ENCODE assay signal across 1 cellular context in the genomic region with DNA sequence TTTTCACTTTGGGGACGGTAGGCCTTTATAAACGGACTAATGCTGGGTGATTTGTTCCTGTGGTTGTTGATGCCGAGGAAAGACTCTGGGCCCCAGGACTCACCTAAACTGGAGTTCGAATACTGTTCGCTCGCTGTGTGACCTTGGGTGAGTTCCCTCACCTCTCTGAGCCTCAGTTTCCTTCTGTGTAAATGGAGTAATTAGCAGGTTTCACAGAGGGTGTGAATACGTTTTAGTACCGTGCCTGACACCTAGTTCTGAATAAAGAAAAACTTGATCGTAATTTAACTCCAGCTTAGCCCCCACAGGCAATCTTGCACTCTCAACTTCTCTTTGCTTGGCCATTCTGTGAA.
TF ChIP-seq lines count a peak whose summit lies in the region.

No MANE protein-coding gene starts in this region.

TF ChIP-seq in WTC11, 78 proteins besides CTCF, POLR2A, EP300 and RAD21 (continued from another document):
- TF ChIP-seq, protein P1, sequence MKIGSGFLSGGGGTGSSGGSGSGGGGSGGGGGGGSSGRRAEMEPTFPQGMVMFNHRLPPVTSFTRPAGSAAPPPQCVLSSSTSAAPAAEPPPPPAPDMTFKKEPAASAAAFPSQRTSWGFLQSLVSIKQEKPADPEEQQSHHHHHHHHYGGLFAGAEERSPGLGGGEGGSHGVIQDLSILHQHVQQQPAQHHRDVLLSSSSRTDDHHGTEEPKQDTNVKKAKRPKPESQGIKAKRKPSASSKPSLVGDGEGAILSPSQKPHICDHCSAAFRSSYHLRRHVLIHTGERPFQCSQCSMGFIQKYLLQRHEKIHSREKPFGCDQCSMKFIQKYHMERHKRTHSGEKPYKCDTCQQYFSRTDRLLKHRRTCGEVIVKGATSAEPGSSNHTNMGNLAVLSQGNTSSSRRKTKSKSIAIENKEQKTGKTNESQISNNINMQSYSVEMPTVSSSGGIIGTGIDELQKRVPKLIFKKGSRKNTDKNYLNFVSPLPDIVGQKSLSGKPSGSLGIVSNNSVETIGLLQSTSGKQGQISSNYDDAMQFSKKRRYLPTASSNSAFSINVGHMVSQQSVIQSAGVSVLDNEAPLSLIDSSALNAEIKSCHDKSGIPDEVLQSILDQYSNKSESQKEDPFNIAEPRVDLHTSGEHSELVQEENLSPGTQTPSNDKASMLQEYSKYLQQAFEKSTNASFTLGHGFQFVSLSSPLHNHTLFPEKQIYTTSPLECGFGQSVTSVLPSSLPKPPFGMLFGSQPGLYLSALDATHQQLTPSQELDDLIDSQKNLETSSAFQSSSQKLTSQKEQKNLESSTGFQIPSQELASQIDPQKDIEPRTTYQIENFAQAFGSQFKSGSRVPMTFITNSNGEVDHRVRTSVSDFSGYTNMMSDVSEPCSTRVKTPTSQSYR (CRISPR knock-in tag; IDR thresholded peaks at IDR 0.05) = no peak
- TF ChIP-seq, protein P2, sequence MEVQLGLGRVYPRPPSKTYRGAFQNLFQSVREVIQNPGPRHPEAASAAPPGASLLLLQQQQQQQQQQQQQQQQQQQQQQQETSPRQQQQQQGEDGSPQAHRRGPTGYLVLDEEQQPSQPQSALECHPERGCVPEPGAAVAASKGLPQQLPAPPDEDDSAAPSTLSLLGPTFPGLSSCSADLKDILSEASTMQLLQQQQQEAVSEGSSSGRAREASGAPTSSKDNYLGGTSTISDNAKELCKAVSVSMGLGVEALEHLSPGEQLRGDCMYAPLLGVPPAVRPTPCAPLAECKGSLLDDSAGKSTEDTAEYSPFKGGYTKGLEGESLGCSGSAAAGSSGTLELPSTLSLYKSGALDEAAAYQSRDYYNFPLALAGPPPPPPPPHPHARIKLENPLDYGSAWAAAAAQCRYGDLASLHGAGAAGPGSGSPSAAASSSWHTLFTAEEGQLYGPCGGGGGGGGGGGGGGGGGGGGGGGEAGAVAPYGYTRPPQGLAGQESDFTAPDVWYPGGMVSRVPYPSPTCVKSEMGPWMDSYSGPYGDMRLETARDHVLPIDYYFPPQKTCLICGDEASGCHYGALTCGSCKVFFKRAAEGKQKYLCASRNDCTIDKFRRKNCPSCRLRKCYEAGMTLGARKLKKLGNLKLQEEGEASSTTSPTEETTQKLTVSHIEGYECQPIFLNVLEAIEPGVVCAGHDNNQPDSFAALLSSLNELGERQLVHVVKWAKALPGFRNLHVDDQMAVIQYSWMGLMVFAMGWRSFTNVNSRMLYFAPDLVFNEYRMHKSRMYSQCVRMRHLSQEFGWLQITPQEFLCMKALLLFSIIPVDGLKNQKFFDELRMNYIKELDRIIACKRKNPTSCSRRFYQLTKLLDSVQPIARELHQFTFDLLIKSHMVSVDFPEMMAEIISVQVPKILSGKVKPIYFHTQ (CRISPR knock-in tag; IDR thresholded peaks at IDR 0.05) = no peak
- no peak for TF ChIP-seq MXD4 (CRISPR knock-in tag; IDR thresholded peaks at IDR 0.05; ENCODE audit: borderline replicate concordance)
- TF ChIP-seq NR2C2 (CRISPR knock-in tag; IDR thresholded peaks at IDR 0.05) = no peak
- no peak for TF ChIP-seq CREM (CRISPR knock-in tag; IDR thresholded peaks at IDR 0.05)
- TF ChIP-seq SOX15 (CRISPR knock-in tag; IDR thresholded peaks at IDR 0.05) = no peak
- TF ChIP-seq HMGXB4 (CRISPR knock-in tag; IDR thresholded peaks at IDR 0.05) = no peak
- TF ChIP-seq, protein P3, sequence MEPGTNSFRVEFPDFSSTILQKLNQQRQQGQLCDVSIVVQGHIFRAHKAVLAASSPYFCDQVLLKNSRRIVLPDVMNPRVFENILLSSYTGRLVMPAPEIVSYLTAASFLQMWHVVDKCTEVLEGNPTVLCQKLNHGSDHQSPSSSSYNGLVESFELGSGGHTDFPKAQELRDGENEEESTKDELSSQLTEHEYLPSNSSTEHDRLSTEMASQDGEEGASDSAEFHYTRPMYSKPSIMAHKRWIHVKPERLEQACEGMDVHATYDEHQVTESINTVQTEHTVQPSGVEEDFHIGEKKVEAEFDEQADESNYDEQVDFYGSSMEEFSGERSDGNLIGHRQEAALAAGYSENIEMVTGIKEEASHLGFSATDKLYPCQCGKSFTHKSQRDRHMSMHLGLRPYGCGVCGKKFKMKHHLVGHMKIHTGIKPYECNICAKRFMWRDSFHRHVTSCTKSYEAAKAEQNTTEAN (CRISPR knock-in tag; IDR thresholded peaks at IDR 0.05) = no peak
- TF ChIP-seq, protein P4, sequence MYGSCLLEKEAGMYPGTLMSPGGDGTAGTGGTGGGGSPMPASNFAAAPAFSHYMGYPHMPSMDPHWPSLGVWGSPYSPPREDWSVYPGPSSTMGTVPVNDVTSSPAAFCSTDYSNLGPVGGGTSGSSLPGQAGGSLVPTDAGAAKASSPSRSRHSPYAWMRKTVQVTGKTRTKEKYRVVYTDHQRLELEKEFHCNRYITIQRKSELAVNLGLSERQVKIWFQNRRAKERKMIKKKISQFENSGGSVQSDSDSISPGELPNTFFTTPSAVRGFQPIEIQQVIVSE (CRISPR knock-in tag; IDR thresholded peaks at IDR 0.05; ENCODE audit: borderline replicate concordance) = no peak
- TF ChIP-seq, protein P5, sequence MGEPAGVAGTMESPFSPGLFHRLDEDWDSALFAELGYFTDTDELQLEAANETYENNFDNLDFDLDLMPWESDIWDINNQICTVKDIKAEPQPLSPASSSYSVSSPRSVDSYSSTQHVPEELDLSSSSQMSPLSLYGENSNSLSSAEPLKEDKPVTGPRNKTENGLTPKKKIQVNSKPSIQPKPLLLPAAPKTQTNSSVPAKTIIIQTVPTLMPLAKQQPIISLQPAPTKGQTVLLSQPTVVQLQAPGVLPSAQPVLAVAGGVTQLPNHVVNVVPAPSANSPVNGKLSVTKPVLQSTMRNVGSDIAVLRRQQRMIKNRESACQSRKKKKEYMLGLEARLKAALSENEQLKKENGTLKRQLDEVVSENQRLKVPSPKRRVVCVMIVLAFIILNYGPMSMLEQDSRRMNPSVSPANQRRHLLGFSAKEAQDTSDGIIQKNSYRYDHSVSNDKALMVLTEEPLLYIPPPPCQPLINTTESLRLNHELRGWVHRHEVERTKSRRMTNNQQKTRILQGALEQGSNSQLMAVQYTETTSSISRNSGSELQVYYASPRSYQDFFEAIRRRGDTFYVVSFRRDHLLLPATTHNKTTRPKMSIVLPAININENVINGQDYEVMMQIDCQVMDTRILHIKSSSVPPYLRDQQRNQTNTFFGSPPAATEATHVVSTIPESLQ (CRISPR knock-in tag; IDR thresholded peaks at IDR 0.05) = no peak
- TF ChIP-seq ZBTB21 (CRISPR knock-in tag; IDR thresholded peaks at IDR 0.05; ENCODE audit: borderline replicate concordance) = no peak
- TF ChIP-seq GRHL2 (CRISPR knock-in tag; IDR thresholded peaks at IDR 0.05; ENCODE audit: insufficient replicate concordance, severe bottlenecking) = no peak
- TF ChIP-seq, protein P6, sequence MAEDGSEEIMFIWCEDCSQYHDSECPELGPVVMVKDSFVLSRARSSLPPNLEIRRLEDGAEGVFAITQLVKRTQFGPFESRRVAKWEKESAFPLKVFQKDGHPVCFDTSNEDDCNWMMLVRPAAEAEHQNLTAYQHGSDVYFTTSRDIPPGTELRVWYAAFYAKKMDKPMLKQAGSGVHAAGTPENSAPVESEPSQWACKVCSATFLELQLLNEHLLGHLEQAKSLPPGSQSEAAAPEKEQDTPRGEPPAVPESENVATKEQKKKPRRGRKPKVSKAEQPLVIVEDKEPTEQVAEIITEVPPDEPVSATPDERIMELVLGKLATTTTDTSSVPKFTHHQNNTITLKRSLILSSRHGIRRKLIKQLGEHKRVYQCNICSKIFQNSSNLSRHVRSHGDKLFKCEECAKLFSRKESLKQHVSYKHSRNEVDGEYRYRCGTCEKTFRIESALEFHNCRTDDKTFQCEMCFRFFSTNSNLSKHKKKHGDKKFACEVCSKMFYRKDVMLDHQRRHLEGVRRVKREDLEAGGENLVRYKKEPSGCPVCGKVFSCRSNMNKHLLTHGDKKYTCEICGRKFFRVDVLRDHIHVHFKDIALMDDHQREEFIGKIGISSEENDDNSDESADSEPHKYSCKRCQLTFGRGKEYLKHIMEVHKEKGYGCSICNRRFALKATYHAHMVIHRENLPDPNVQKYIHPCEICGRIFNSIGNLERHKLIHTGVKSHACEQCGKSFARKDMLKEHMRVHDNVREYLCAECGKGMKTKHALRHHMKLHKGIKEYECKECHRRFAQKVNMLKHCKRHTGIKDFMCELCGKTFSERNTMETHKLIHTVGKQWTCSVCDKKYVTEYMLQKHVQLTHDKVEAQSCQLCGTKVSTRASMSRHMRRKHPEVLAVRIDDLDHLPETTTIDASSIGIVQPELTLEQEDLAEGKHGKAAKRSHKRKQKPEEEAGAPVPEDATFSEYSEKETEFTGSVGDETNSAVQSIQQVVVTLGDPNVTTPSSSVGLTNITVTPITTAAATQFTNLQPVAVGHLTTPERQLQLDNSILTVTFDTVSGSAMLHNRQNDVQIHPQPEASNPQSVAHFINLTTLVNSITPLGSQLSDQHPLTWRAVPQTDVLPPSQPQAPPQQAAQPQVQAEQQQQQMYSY (CRISPR knock-in tag; IDR thresholded peaks at IDR 0.05) = no peak
- TF ChIP-seq CBFB (CRISPR knock-in tag; IDR thresholded peaks at IDR 0.05; ENCODE audit: low read depth) = no peak
- no peak for TF ChIP-seq NR1H2 (CRISPR knock-in tag; IDR thresholded peaks at IDR 0.05)
- no peak for TF ChIP-seq ATF1 (CRISPR knock-in tag; IDR thresholded peaks at IDR 0.05)
